ENCODE assay signal across 20 cellular contexts in genomic region chr14:59336078-59336477, GRCh38.
DNase-seq lines count a peak whose midpoint lies in the region; ATAC-seq and TF ChIP-seq lines count a peak whose summit lies in the region.
"Had no signal": no experiment of that assay in that cellular context is flagged by ENCODE, and none has a peak within 500 bp of the region (broad histone marks: within the 10 kb centered on the region; RNA-seq: fewer than 3 reads in every experiment).

No MANE protein-coding gene starts in this region.

- H3K9me3 ChIP-seq in right atrium auricular region = no peaks in the 10 kb centered on the region
- H3K9me3 ChIP-seq in sigmoid colon = no peaks in the 10 kb centered on the region
- H3K9me3 ChIP-seq: A549, SK-N-SH had no signal

- peaks cover 0 to 70% of the 10 kb centered on the region in 2 donors for H3K4me1 ChIP-seq in right atrium auricular region
- H3K4me1 ChIP-seq in sigmoid colon = peaks cover 0 to 95% (median 77%) of the 10 kb centered on the region in 4 donors

- TF ChIP-seq CTCF in right atrium auricular region (IDR thresholded peaks at IDR 0.05) = no peak
- no peak for TF ChIP-seq CTCF in fibroblast of pulmonary artery (IDR thresholded peaks at IDR 0.05; ENCODE audit: low read length, missing control alignments)
- TF ChIP-seq CTCF in sigmoid colon (IDR thresholded peaks at IDR 0.05) = no peak

- peaks cover 29% of the 10 kb centered on the region for H3K36me3 ChIP-seq in right atrium auricular region
- peaks cover 0 to 13% (median 9%) of the 10 kb centered on the region in 4 donors for H3K36me3 ChIP-seq in sigmoid colon

- no peak for TF ChIP-seq EP300 in sigmoid colon (IDR thresholded peaks at IDR 0.05)

- H3K27me3 ChIP-seq in right atrium auricular region = no peaks in the 10 kb centered on the region
- H3K27me3 ChIP-seq in sigmoid colon = no peaks in the 10 kb centered on the region

- DNase-seq in right atrium auricular region (ENCODE audit: low spot score) = no peak
- no peak for DNase-seq in left ventricle myocardium superior
- peak; percentile 76 for DNase-seq in fibroblast of pulmonary artery (ENCODE audit: low read depth)
- no peak for DNase-seq in sigmoid colon
- no peak for DNase-seq in amygdala (lab: John Stamatoyannopoulos, UW)
- DNase-seq in dedifferentiated amniotic fluid mesenchymal stem cell (ENCODE audit: extremely low spot score) = no peak
- DNase-seq in OCI-M1 (lab: John Stamatoyannopoulos, UW) = no peak
- DNase-seq in NCI-H2227 (lab: John Stamatoyannopoulos, UW; ENCODE audit: unreplicated experiment) = no peak
- DNase-seq: activated effector memory CD4-positive, alpha-beta T cell treated with Interleukin-2 at 50 U/mL for 16 hours; C1 segment of cervical spinal cord; glutamatergic neuron; KBM-7; NCI-H1048; PC-3; SK-N-SH; stimulated activated CD4-positive, alpha-beta T cell treated with anti-CD3 and anti-CD28 coated beads, Interleukin-4, amount 100 ng/mL, for 4 hours; stimulated activated CD8-positive, alpha-beta memory T cell treated with anti-CD3 and anti-CD28 coated beads, Interleukin-4, amount 100 ng/mL, for 48 hours; trophoblast cell had no signal

- intact Hi-C loops in left ventricle myocardium superior (cut with micrococcal nuclease) (loop anchor here (10.0 kb wide), 2 partner anchors 89 to 151 kb away; partner anchors contain the start of gene DAAM1), sigmoid colon (cut with DNase I) (loop anchor here (5.0 kb wide), 1 partner anchor 144 kb away; no protein-coding TSS in a partner anchor)

- peak overlapping the region; percentile 70 to 90 for H3K27ac ChIP-seq in right atrium auricular region
- peak overlapping the region; percentile 78 to 89 (median 84) for H3K27ac ChIP-seq in sigmoid colon
- H3K27ac ChIP-seq: A549, epithelial cell of prostate had no signal

- H3K4me3 ChIP-seq in right atrium auricular region (no peak overlapping the region), fibroblast of pulmonary artery (replicated peaks; ENCODE audit: low read depth, low read length) (no peak overlapping the region), sigmoid colon (no peak overlapping the region)
- H3K4me3 ChIP-seq: A549 had no signal

- TF ChIP-seq POLR2A in sigmoid colon (IDR thresholded peaks at IDR 0.05) = no peak

- ATAC-seq in left ventricle myocardium superior = no peak
- ATAC-seq: A549, PC-3 had no signal
